14 cellular contexts compared by ENCODE assay signal in genomic region chr18:28125051-28125450, GRCh38. TPM values are rescaled to one million over a fixed set of nuclear protein-coding genes. Genes with fewer than 3 reads are reported as not detected.
"Had no signal": no experiment of that assay in that cellular context is flagged by ENCODE, and none has a peak within 500 bp of the region (broad histone marks: within the 10 kb centered on the region; RNA-seq: fewer than 3 reads in every experiment).

No MANE protein-coding gene starts in this region.

- H3K4me3 ChIP-seq: SJCRH30, upper lobe of right lung had no signal

- ATAC-seq: activated T-cell treated with anti-CD3 and anti-CD28 coated beads, Interleukin-2, amount 50 U/mL, for 72 hours; esophagus mucosa; sciatic nerve; upper lobe of right lung had no signal

- H3K27me3 ChIP-seq: neutrophil, SJCRH30, upper lobe of right lung had no signal

- DNase-seq: activated CD4-positive, alpha-beta T cell treated with anti-CD3 and anti-CD28 coated beads for 1 hour; activated CD4-positive, alpha-beta T cell treated with anti-CD3 and anti-CD28 coated beads, Interleukin-2, amount 50 U/mL, for 48 hours; activated T-cell treated with anti-CD3 and anti-CD28 coated beads, Interleukin-2, amount 50 U/mL, for 72 hours; SJCRH30; stimulated activated CD4-positive, alpha-beta T cell treated with anti-CD3 and anti-CD28 coated beads, Interleukin-4, amount 100 ng/mL, for 1 hour; stimulated activated CD8-positive, alpha-beta memory T cell treated with anti-CD3 and anti-CD28 coated beads, Interleukin-4, amount 100 ng/mL, for 48 hours; T-helper 9 cell; upper lobe of right lung had no signal

- H3K4me3 Mint-ChIP-seq: activated T-cell treated with anti-CD3 and anti-CD28 coated beads, Interleukin-2, amount 50 U/mL, for 72 hours; central memory CD8-positive, alpha-beta T cell; mesothelial cell of epicardium; stimulated activated naive CD8-positive, alpha-beta T cell treated with anti-CD3 and anti-CD28 coated beads, Interleukin-15, Interleukin-2, amounts not matched to agents 100 ng/mL and 50 ng/mL, for 24 hours had no signal

- H3K27ac ChIP-seq: neutrophil, SJCRH30, upper lobe of right lung had no signal

- H3K4me1 ChIP-seq: SJCRH30, upper lobe of right lung had no signal

- H3K4me1 Mint-ChIP-seq: central memory CD8-positive, alpha-beta T cell had no signal

- H3K9me3 ChIP-seq: neutrophil, SJCRH30, upper lobe of right lung had no signal

- H3K27ac Mint-ChIP-seq: activated T-cell treated with anti-CD3 and anti-CD28 coated beads, Interleukin-2, amount 50 U/mL, for 72 hours; mesothelial cell of epicardium; stimulated activated naive CD8-positive, alpha-beta T cell treated with anti-CD3 and anti-CD28 coated beads, Interleukin-15, Interleukin-2, amounts not matched to agents 100 ng/mL and 50 ng/mL, for 24 hours had no signal

- H3K36me3 Mint-ChIP-seq: mesothelial cell of epicardium had no signal

- H3K27me3 Mint-ChIP-seq: central memory CD8-positive, alpha-beta T cell; stimulated activated naive CD8-positive, alpha-beta T cell treated with anti-CD3 and anti-CD28 coated beads, Interleukin-15, Interleukin-2, amounts not matched to agents 100 ng/mL and 50 ng/mL, for 24 hours had no signal

- H3K36me3 ChIP-seq: neutrophil, SJCRH30, upper lobe of right lung had no signal

RNA-seq across cellular contexts. Expression of gene CDH2, which starts 51.9 kb away (rescaled TPM):
- total RNA-seq: esophagus mucosa had no signal
